19 cellular contexts compared by ENCODE assay signal in genomic region chr3:25940935-25941334, GRCh38.
"Had no signal": no experiment of that assay in that cellular context is flagged by ENCODE, and none has a peak within 500 bp of the region (broad histone marks: within the 10 kb centered on the region; RNA-seq: fewer than 3 reads in every experiment).

No MANE protein-coding gene starts in this region.

- H3K27ac ChIP-seq: epithelial cell of prostate, esophagus muscularis mucosa, gastrocnemius medialis, neutrophil, skin epidermis, stomach, thoracic aorta, transverse colon had no signal

- DNase-seq: effector memory CD8-positive, alpha-beta T cell; gastrocnemius medialis; islet precursor cell; mammary epithelial cell; naive thymus-derived CD4-positive, alpha-beta T cell; nephron progenitor cell; stimulated activated CD4-positive, alpha-beta T cell treated with anti-CD3 and anti-CD28 coated beads, Interleukin-2, amount 100 ng/mL, for 24 hours; stimulated activated CD4-positive, alpha-beta T cell treated with anti-CD3 and anti-CD28 coated beads, Interleukin-4, amount 100 ng/mL, for 4 hours; stimulated activated naive CD4-positive, alpha-beta T cell; stomach; substantia nigra; transverse colon had no signal

- H3K27me3 ChIP-seq: esophagus muscularis mucosa, gastrocnemius medialis, neutrophil, stomach, transverse colon had no signal

- H3K4me3 ChIP-seq: esophagus muscularis mucosa, gastrocnemius medialis, skin epidermis, stomach, thoracic aorta, transverse colon had no signal

- H3K9me3 ChIP-seq: esophagus muscularis mucosa, gastrocnemius medialis, neutrophil, stomach, thoracic aorta, transverse colon had no signal

- H3K4me1 ChIP-seq: esophagus muscularis mucosa, gastrocnemius medialis, stomach, transverse colon had no signal

- H3K36me3 ChIP-seq: esophagus muscularis mucosa, gastrocnemius medialis, neutrophil, stomach, thoracic aorta, transverse colon had no signal

- ATAC-seq: effector memory CD8-positive, alpha-beta T cell; gastrocnemius medialis; left lobe of liver; naive thymus-derived CD4-positive, alpha-beta T cell; sciatic nerve had no signal
